Comparison of ENCODE assay signal across 22 cellular contexts in genomic region chr17:68658999-68659780, GRCh38. TPM values are rescaled to one million over a fixed set of nuclear protein-coding genes. Genes with fewer than 3 reads are reported as not detected.
"Had no signal": no experiment of that assay in that cellular context is flagged by ENCODE, and none has a peak within 500 bp of the region (broad histone marks: within the 10 kb centered on the region; RNA-seq: fewer than 3 reads in every experiment).

No MANE protein-coding gene starts in this region.

- FAIRE-seq: TTC549 had no signal

- H3K9me3 Mint-ChIP-seq: activated naive CD8-positive, alpha-beta T cell treated with anti-CD3 and anti-CD28 coated beads, Interleukin-2, amount 50 U/mL, for 24 hours; activated T-helper 1 cell treated with anti-CD3 and anti-CD28 coated beads, Interleukin-12 subunit alpha, Interleukin-12 subunit beta, Interleukin-2, Interleukin-4 antibody, amounts not matched to agents 30 ng/mL and 10 ng/mL and 1 ng/mL, durations not matched to agents 14 hours and 24 hours and 36 hours; stimulated activated naive CD8-positive, alpha-beta T cell treated with anti-CD3 and anti-CD28 coated beads, Interleukin-15, Interleukin-2, amounts not matched to agents 100 ng/mL and 50 ng/mL, for 24 hours had no signal

- ATAC-seq: activated CD8-positive, alpha-beta T cell treated with anti-CD3 and anti-CD28 coated beads, Interleukin-2, amount 10 ng/mL, durations not matched to agents 7 days and 5 days; activated naive CD8-positive, alpha-beta T cell treated with anti-CD3 and anti-CD28 coated beads, Interleukin-2, amount 50 U/mL, for 24 hours; left lung; naive thymus-derived CD8-positive, alpha-beta T cell; psoas muscle had no signal

- H3K4me1 Mint-ChIP-seq: activated naive CD8-positive, alpha-beta T cell treated with anti-CD3 and anti-CD28 coated beads, Interleukin-2, amount 50 U/mL, for 24 hours; naive thymus-derived CD8-positive, alpha-beta T cell had no signal

- H3K4me3 Mint-ChIP-seq: activated CD8-positive, alpha-beta T cell treated with anti-CD3 and anti-CD28 coated beads, Interleukin-2, amount 10 ng/mL, durations not matched to agents 7 days and 5 days; activated naive CD8-positive, alpha-beta T cell treated with anti-CD3 and anti-CD28 coated beads, Interleukin-2, amount 50 U/mL, for 24 hours; activated T-helper 1 cell treated with anti-CD3 and anti-CD28 coated beads, Interleukin-12 subunit alpha, Interleukin-12 subunit beta, Interleukin-2, Interleukin-4 antibody, amounts not matched to agents 30 ng/mL and 10 ng/mL and 1 ng/mL, durations not matched to agents 14 hours and 24 hours and 36 hours; naive thymus-derived CD8-positive, alpha-beta T cell; stimulated activated naive CD8-positive, alpha-beta T cell treated with anti-CD3 and anti-CD28 coated beads, Interleukin-15, Interleukin-2, amounts not matched to agents 100 ng/mL and 50 ng/mL, for 24 hours had no signal

- H3K4me3 ChIP-seq: left lung, lung, ovary, psoas muscle, right atrium auricular region, thyroid gland had no signal

- H3K4me1 ChIP-seq: left lung, psoas muscle, right atrium auricular region had no signal

- H3K27ac ChIP-seq: left lung, neutrophil, ovary, psoas muscle, right atrium auricular region, thyroid gland had no signal

- H3K9me3 ChIP-seq: left lung, neutrophil, ovary, psoas muscle, right atrium auricular region, thyroid gland had no signal

- H3K27ac Mint-ChIP-seq: activated CD8-positive, alpha-beta T cell treated with anti-CD3 and anti-CD28 coated beads, Interleukin-2, amount 10 ng/mL, durations not matched to agents 7 days and 5 days; activated naive CD8-positive, alpha-beta T cell treated with anti-CD3 and anti-CD28 coated beads, Interleukin-2, amount 50 U/mL, for 24 hours; activated T-helper 1 cell treated with anti-CD3 and anti-CD28 coated beads, Interleukin-12 subunit alpha, Interleukin-12 subunit beta, Interleukin-2, Interleukin-4 antibody, amounts not matched to agents 30 ng/mL and 10 ng/mL and 1 ng/mL, durations not matched to agents 14 hours and 24 hours and 36 hours; naive thymus-derived CD8-positive, alpha-beta T cell; stimulated activated naive CD8-positive, alpha-beta T cell treated with anti-CD3 and anti-CD28 coated beads, Interleukin-15, Interleukin-2, amounts not matched to agents 100 ng/mL and 50 ng/mL, for 24 hours had no signal

- H3K27me3 ChIP-seq: left lung, ovary, right atrium auricular region, thyroid gland had no signal

- H3K36me3 ChIP-seq: left lung, neutrophil, ovary, right atrium auricular region, thyroid gland had no signal

- DNase-seq: activated CD4-positive, alpha-beta T cell treated with anti-CD3 and anti-CD28 coated beads for 1 hour; activated CD4-positive, alpha-beta T cell treated with anti-CD3 and anti-CD28 coated beads, Interleukin-2, amount 50 U/mL, for 1 hour; activated CD8-positive, alpha-beta T cell treated with anti-CD3 and anti-CD28 coated beads, Interleukin-2, amount 10 ng/mL, durations not matched to agents 7 days and 5 days; activated gamma-delta T cell; activated naive CD4-positive, alpha-beta T cell treated with anti-CD3 and anti-CD28 coated beads, Interleukin-2, amount 50 U/mL, for 16 hours; activated naive CD8-positive, alpha-beta T cell treated with anti-CD3 and anti-CD28 coated beads, Interleukin-2, amount 50 U/mL, for 24 hours; foreskin fibroblast; left lung; naive thymus-derived CD8-positive, alpha-beta T cell; ovary; psoas muscle; stimulated activated CD4-positive, alpha-beta T cell treated with anti-CD3 and anti-CD28 coated beads, Interleukin-1b, Interleukin-23, amount 100 ng/mL, for 48 hours; substantia nigra; thyroid gland had no signal

RNA-seq across cellular contexts. Expression of gene FAM20A, which starts 58.0 kb away (rescaled TPM):
- total RNA-seq: activated CD8-positive, alpha-beta T cell treated with anti-CD3 and anti-CD28 coated beads, Interleukin-2, amount 10 ng/mL, durations not matched to agents 7 days and 5 days; activated T-helper 1 cell treated with anti-CD3 and anti-CD28 coated beads, Interleukin-12 subunit alpha, Interleukin-12 subunit beta, Interleukin-2, Interleukin-4 antibody, amounts not matched to agents 30 ng/mL and 10 ng/mL and 1 ng/mL, durations not matched to agents 14 hours and 24 hours and 36 hours; chondrocyte; epithelial cell of proximal tubule; naive thymus-derived CD8-positive, alpha-beta T cell had no signal
